ENCODE assay signal across 33 cellular contexts in genomic region chr9:130383979-130384676, GRCh38.
"Had no signal": no experiment of that assay in that cellular context is flagged by ENCODE, and none has a peak within 500 bp of the region (broad histone marks: within the 10 kb centered on the region; RNA-seq: fewer than 3 reads in every experiment).

No MANE protein-coding gene starts in this region.

- H3K36me3 Mint-ChIP-seq: activated naive CD4-positive, alpha-beta T cell treated with anti-CD3 and anti-CD28 coated beads, Interleukin-2, amount 10 ng/mL, durations not matched to agents 7 days and 5 days; activated naive CD8-positive, alpha-beta T cell; WTC11 had no signal

- H3K27ac Mint-ChIP-seq: activated CD4-positive, alpha-beta T cell treated with anti-CD3 and anti-CD28 coated beads for 36 hours; activated CD4-positive, alpha-beta T cell treated with anti-CD3 and anti-CD28 coated beads, Interleukin-2, amount 10 ng/mL, durations not matched to agents 7 days and 5 days; activated naive CD4-positive, alpha-beta T cell treated with anti-CD3 and anti-CD28 coated beads, Interleukin-2, amount 10 ng/mL, durations not matched to agents 7 days and 5 days; activated naive CD8-positive, alpha-beta T cell; T-helper 1 cell treated with Interleukin-12 subunit alpha and Interleukin-12 subunit beta and Interleukin-4 antibody, amounts not matched to agents 30 μg/mL and 1 μg/mL, for 36 hours; T-helper 2 cell treated with Interferon-gamma antibody and Interleukin-4, amounts not matched to agents 5 μg/mL and 100 μg/mL, for 36 hours; WTC11 had no signal

- H3K4me1 ChIP-seq: ascending aorta, SJSA1 had no signal

- H3K27me3 ChIP-seq: ascending aorta, Peyer's patch, SJSA1 had no signal

- H3K9ac ChIP-seq: KMS-11, SK-N-SH had no signal

- ATAC-seq: activated CD4-positive, alpha-beta T cell treated with anti-CD3 and anti-CD28 coated beads for 36 hours; activated CD4-positive, CD25-positive, alpha-beta regulatory T cell treated with anti-CD3 and anti-CD28 coated beads, Interleukin-2, amount 50 U/mL, for 24 hours; PC-3; WTC11 had no signal

- H3K9me3 Mint-ChIP-seq: activated CD4-positive, alpha-beta T cell treated with anti-CD3 and anti-CD28 coated beads, Interleukin-2, amount 10 ng/mL, durations not matched to agents 7 days and 5 days; activated naive CD4-positive, alpha-beta T cell treated with anti-CD3 and anti-CD28 coated beads, Interleukin-2, amount 10 ng/mL, durations not matched to agents 7 days and 5 days; T-helper 1 cell treated with Interleukin-12 subunit alpha and Interleukin-12 subunit beta and Interleukin-4 antibody, amounts not matched to agents 30 μg/mL and 1 μg/mL, for 36 hours; T-helper 2 cell treated with Interferon-gamma antibody and Interleukin-4, amounts not matched to agents 5 μg/mL and 100 μg/mL, for 36 hours; WTC11 had no signal

- H3K27me3 Mint-ChIP-seq: activated CD4-positive, alpha-beta T cell treated with anti-CD3 and anti-CD28 coated beads, Interleukin-2, amount 10 ng/mL, durations not matched to agents 7 days and 5 days; activated naive CD4-positive, alpha-beta T cell treated with anti-CD3 and anti-CD28 coated beads, Interleukin-2, amount 10 ng/mL, durations not matched to agents 7 days and 5 days had no signal

- H3K4me2 ChIP-seq: KMS-11, SK-N-SH had no signal

- DNase-seq: activated CD4-positive, alpha-beta T cell treated with anti-CD3 and anti-CD28 coated beads for 36 hours; activated CD4-positive, alpha-beta T cell treated with anti-CD3 and anti-CD28 coated beads, Interleukin-2, amount 10 ng/mL, durations not matched to agents 7 days and 5 days; activated CD4-positive, alpha-beta T cell treated with anti-CD3 and anti-CD28 coated beads, Interleukin-2, amount 50 U/mL, for 48 hours; activated CD8-positive, alpha-beta memory T cell treated with anti-CD3 and anti-CD28 coated beads, Interleukin-2, amount 50 U/mL, for 48 hours; activated effector memory CD4-positive, alpha-beta T cell treated with Interleukin-2 at 50 U/mL for 16 hours; activated naive CD4-positive, alpha-beta T cell treated with anti-CD3 and anti-CD28 coated beads, Interleukin-2, amount 10 ng/mL, durations not matched to agents 7 days and 5 days; activated T-cell treated with anti-CD3 and anti-CD28 coated beads, Interleukin-2, amount 50 U/mL, for 48 hours; amygdala; MM.1S; MV-4-11; NCI-H1092; NCI-H1436 treated with DMSO at 0.1 percent for 48 hours; NCI-H1694 treated with DMSO at 0.1 percent for 48 hours; NCI-H2029; NCI-H2171; NCI-H510A; NCI-H526; NCI-H748 treated with DMSO at 0.1 percent for 48 hours; NK-92 treated with Interleukin-12 subunit alpha and Interleukin-12 subunit beta, amount 100 ng/mL, for 24 hours; PC-3; Peyer's patch; RPMI8226; SHP77 treated with DMSO at 0.1 percent for 48 hours; SK-N-SH had no signal

- H3K36me3 ChIP-seq: ascending aorta, Peyer's patch, SJSA1 had no signal

- H3K9me3 ChIP-seq: ascending aorta, Peyer's patch, SJSA1, SK-N-SH had no signal

- H3K4me3 Mint-ChIP-seq: activated CD4-positive, alpha-beta T cell treated with anti-CD3 and anti-CD28 coated beads for 36 hours; activated CD4-positive, alpha-beta T cell treated with anti-CD3 and anti-CD28 coated beads, Interleukin-2, amount 10 ng/mL, durations not matched to agents 7 days and 5 days; activated naive CD4-positive, alpha-beta T cell treated with anti-CD3 and anti-CD28 coated beads, Interleukin-2, amount 10 ng/mL, durations not matched to agents 7 days and 5 days; activated naive CD8-positive, alpha-beta T cell; T-helper 1 cell treated with Interleukin-12 subunit alpha and Interleukin-12 subunit beta and Interleukin-4 antibody, amounts not matched to agents 30 μg/mL and 1 μg/mL, for 36 hours; T-helper 2 cell treated with Interferon-gamma antibody and Interleukin-4, amounts not matched to agents 5 μg/mL and 100 μg/mL, for 36 hours; WTC11 had no signal

- H3K4me1 Mint-ChIP-seq: activated CD4-positive, alpha-beta T cell treated with anti-CD3 and anti-CD28 coated beads for 36 hours; activated CD4-positive, alpha-beta T cell treated with anti-CD3 and anti-CD28 coated beads, Interleukin-2, amount 10 ng/mL, durations not matched to agents 7 days and 5 days; activated naive CD4-positive, alpha-beta T cell treated with anti-CD3 and anti-CD28 coated beads, Interleukin-2, amount 10 ng/mL, durations not matched to agents 7 days and 5 days; WTC11 had no signal

- FAIRE-seq: TTC549 had no signal

- H3K4me3 ChIP-seq: ascending aorta, Peyer's patch, SJSA1 had no signal

- H3K27ac ChIP-seq: ascending aorta, KMS-11, Peyer's patch, SJSA1 had no signal
